ENCODE assay signal across 13 cellular contexts in genomic region chr12:110135012-110135411, GRCh38. TPM values are rescaled to one million over a fixed set of nuclear protein-coding genes. Genes with fewer than 3 reads are reported as not detected.
DNase-seq lines count a peak whose midpoint lies in the region; ATAC-seq, FAIRE-seq and TF ChIP-seq lines count a peak whose summit lies in the region.
"Had no signal": no experiment of that assay in that cellular context is flagged by ENCODE, and none has a peak within 500 bp of the region (broad histone marks: within the 10 kb centered on the region; RNA-seq: fewer than 3 reads in every experiment).

No MANE protein-coding gene starts in this region.

- ATAC-seq in activated B cell treated with CpG ODN at 0.5 μM for 24 hours (ENCODE audit: low read depth) (peak; percentile 75), HG03135 (IDR thresholded peaks at IDR 0.05; ENCODE audit: unreplicated experiment) (no peak)

- no peaks in the 10 kb centered on the region for H3K9me3 ChIP-seq in hepatocyte (ENCODE audit: low read depth)
- no peaks in the 10 kb centered on the region; the same call in 1 of the 2 replicates for H3K9me3 ChIP-seq in BE2C

- H3K27me3 ChIP-seq in hepatocyte (no peaks in the 10 kb centered on the region), BE2C (no peaks in the 10 kb centered on the region)

- H3K4me2 ChIP-seq in hepatocyte, result no peak overlapping the region

- intact Hi-C loops in activated B cell treated with CpG ODN at 0.5 μM for 24 hours (cut with micrococcal nuclease), result no loop called here
- intact Hi-C loops in activated CD4-positive, alpha-beta memory T cell treated with anti-CD3 and anti-CD28 coated beads for 36 hours (cut with micrococcal nuclease), result no loop called here

- WGBS in hepatocyte (ENCODE audit: low lambda C conversion rate, missing lambda C conversion rate), result 73% methylated on average over 2 of the region's 2 CpGs

- TF ChIP-seq CTCF in activated B cell treated with CpG ODN at 0.5 μM for 24 hours (IDR thresholded peaks at IDR 0.05), result no peak
- TF ChIP-seq CTCF in hepatocyte (IDR thresholded peaks at IDR 0.05; ENCODE audit: poor library complexity), result no peak
- no peak for TF ChIP-seq CTCF in BE2C (IDR thresholded peaks at IDR 0.05; ENCODE audit: low read depth, low read length)

- TF ChIP-seq POLR2A in GM12891 (IDR thresholded peaks at IDR 0.05; ENCODE audit: low read depth, low read length), result no peak

- peak overlapping the region; percentile 28 for H3K4me3 Mint-ChIP-seq in activated B cell treated with CpG ODN at 0.5 μM for 24 hours
- H3K4me3 Mint-ChIP-seq in activated CD4-positive, alpha-beta memory T cell treated with anti-CD3 and anti-CD28 coated beads for 36 hours, result no peak overlapping the region
- H3K4me3 Mint-ChIP-seq: nephron had no signal

- H3K4me1 Mint-ChIP-seq in activated B cell treated with CpG ODN at 0.5 μM for 24 hours, result peaks cover 10% of the 10 kb centered on the region
- H3K4me1 Mint-ChIP-seq in activated CD4-positive, alpha-beta memory T cell treated with anti-CD3 and anti-CD28 coated beads for 36 hours (ENCODE audit: low read depth), result peaks cover 6% of the 10 kb centered on the region

- H3K4me3 ChIP-seq in hepatocyte, result no peak overlapping the region
- H3K4me3 ChIP-seq in BE2C (ENCODE audit: low read depth, low read length), result no peak overlapping the region

- no peaks in the 10 kb centered on the region for H3K79me2 ChIP-seq in hepatocyte

- H4K20me1 ChIP-seq in hepatocyte (ENCODE audit: insufficient read depth, poor library complexity, severe bottlenecking), result no peaks in the 10 kb centered on the region

- peak; percentile 78 for FAIRE-seq in GM12891 (lab: Jason Lieb, UNC)
- FAIRE-seq: TTC549 had no signal

- POLR2A ChIA-PET in activated B cell treated with CpG ODN at 0.5 μM for 24 hours (lab: Charles Lee), result interaction anchor here (1.1 kb wide), 1 partner anchor 145 kb away, joined by 3 read pairs; no protein-coding TSS in a partner anchor
- POLR2A ChIA-PET in activated CD4-positive, alpha-beta memory T cell treated with anti-CD3 and anti-CD28 coated beads for 36 hours (lab: Charles Lee), result no interaction called here

- H3K36me3 ChIP-seq in hepatocyte (replicated peaks; ENCODE audit: insufficient read depth, low read depth) (peaks cover 4% of the 10 kb centered on the region), BE2C (peaks cover 30% of the 10 kb centered on the region)

- no peak overlapping the region for H2AFZ ChIP-seq in hepatocyte

- H3K27me3 Mint-ChIP-seq in activated B cell treated with CpG ODN at 0.5 μM for 24 hours, result no peaks in the 10 kb centered on the region
- H3K27me3 Mint-ChIP-seq in activated CD4-positive, alpha-beta memory T cell treated with anti-CD3 and anti-CD28 coated beads for 36 hours, result no peaks in the 10 kb centered on the region

- no peaks in the 10 kb centered on the region for H3K36me3 Mint-ChIP-seq in activated B cell treated with CpG ODN at 0.5 μM for 24 hours (ENCODE audit: low read depth)
- no peaks in the 10 kb centered on the region for H3K36me3 Mint-ChIP-seq in activated CD4-positive, alpha-beta memory T cell treated with anti-CD3 and anti-CD28 coated beads for 36 hours

- no peaks in the 10 kb centered on the region for H3K9me2 ChIP-seq in hepatocyte (replicated peaks; ENCODE audit: insufficient read depth)

- no peaks in the 10 kb centered on the region for H3K9me3 Mint-ChIP-seq in activated B cell treated with CpG ODN at 0.5 μM for 24 hours
- no peaks in the 10 kb centered on the region for H3K9me3 Mint-ChIP-seq in activated CD4-positive, alpha-beta memory T cell treated with anti-CD3 and anti-CD28 coated beads for 36 hours
- H3K9me3 Mint-ChIP-seq: nephron had no signal

- CTCF ChIA-PET in activated B cell treated with CpG ODN at 0.5 μM for 24 hours (lab: Charles Lee), result no interaction called here
- CTCF ChIA-PET in activated CD4-positive, alpha-beta memory T cell treated with anti-CD3 and anti-CD28 coated beads for 36 hours (lab: Charles Lee), result interaction anchor here (1.0 to 1.1 kb wide), 2 partner anchors 11 to 35 kb away, joined by 3 read pairs; partner anchors contain the start of gene IFT81

- no peak overlapping the region for H3K27ac Mint-ChIP-seq in activated B cell treated with CpG ODN at 0.5 μM for 24 hours
- H3K27ac Mint-ChIP-seq in activated CD4-positive, alpha-beta memory T cell treated with anti-CD3 and anti-CD28 coated beads for 36 hours, result no peak overlapping the region

- DNase-seq in AG08396 (ENCODE audit: low spot score) (peak; percentile 35), GM12891 (ENCODE audit: insufficient read length, low spot score) (no peak), activated B cell treated with CpG ODN at 0.5 μM for 24 hours (no peak), hepatocyte (ENCODE audit: low spot score) (no peak), DMS79 treated with DMSO at 0.1 percent for 48 hours (lab: John Stamatoyannopoulos, UW) (no peak), BE2C (no peak)
- no peak for DNase-seq in activated CD4-positive, alpha-beta memory T cell treated with anti-CD3 and anti-CD28 coated beads for 36 hours
- DNase-seq: activated effector memory CD4-positive, alpha-beta T cell treated with anti-CD3 and anti-CD28 coated beads, Interleukin-2, amount 50 U/mL, for 16 hours; DMS 273 treated with DMSO at 0.1 percent for 48 hours; effector CD8-positive, alpha-beta T cell had no signal

- peak overlapping the region; percentile 32 for H3K27ac ChIP-seq in hepatocyte

- H3K4me1 ChIP-seq in hepatocyte (ENCODE audit: insufficient read depth) (peaks cover 6% of the 10 kb centered on the region), BE2C (no peaks in the 10 kb centered on the region)

TF ChIP-seq in GM12891, 5 proteins besides CTCF, POLR2A, EP300 and RAD21:
- TF ChIP-seq POLR2AphosphoS5 (IDR thresholded peaks at IDR 0.05; ENCODE audit: low read depth, low read length), result no peak
- no peak for TF ChIP-seq SPI1 (IDR thresholded peaks at IDR 0.05; ENCODE audit: low read depth, low read length)
- TF ChIP-seq PAX5 (IDR thresholded peaks at IDR 0.05; ENCODE audit: insufficient read depth, low read length, severe bottlenecking), result no peak
- no peak for TF ChIP-seq POU2F2 (IDR thresholded peaks at IDR 0.05; ENCODE audit: low read depth, low read length)
- no peak for TF ChIP-seq TAF1 (IDR thresholded peaks at IDR 0.05; ENCODE audit: low read depth, low read length)

RNA-seq across cellular contexts. Expression of gene IFT81, which starts 10.9 kb away (rescaled TPM):
- polyA plus RNA-seq in GM12891 (2012; ENCODE audit: low read depth, missing spikeins), result 5.7 TPM
- total RNA-seq in activated B cell treated with CpG ODN at 0.5 μM for 24 hours (4.3 and 4.4 TPM in 2 replicates), hepatocyte (13.7 and 14.6 TPM in 2 replicates)
- polyA plus RNA-seq in hepatocyte, result 10.4 and 12.6 TPM in 2 replicates
- total RNA-seq in activated CD4-positive, alpha-beta memory T cell treated with anti-CD3 and anti-CD28 coated beads for 36 hours, result 1 to 10 TPM; 2.9 to 3.4 TPM
- 4.0 TPM for polyA plus RNA-seq in BE2C (2012; ENCODE audit: insufficient read depth, insufficient read length, low read depth)
